11 cellular contexts compared by ENCODE assay signal in genomic region chr1:179298952-179299351, GRCh38. TPM values are rescaled to one million over a fixed set of nuclear protein-coding genes. Genes with fewer than 3 reads are reported as not detected.
A peak's percentile ranks its signal among the peaks of the same experiment; 100 is the strongest.
DNase-seq lines count a peak whose midpoint lies in the region; ATAC-seq, FAIRE-seq and TF ChIP-seq lines count a peak whose summit lies in the region.
"Had no signal": no experiment of that assay in that cellular context is flagged by ENCODE, and none has a peak within 500 bp of the region (broad histone marks: within the 10 kb centered on the region; RNA-seq: fewer than 3 reads in every experiment).

No MANE protein-coding gene starts in this region.

- no peaks in the 10 kb centered on the region for H3K27me3 ChIP-seq in GM12878 (replicated peaks in 1 of 2; ENCODE audit: control insufficient read depth in 2 of 2, insufficient read depth in 2 of 2, low read length in 1 of 2)

- no peaks in the 10 kb centered on the region for H4K20me1 ChIP-seq in GM12878 (ENCODE audit: control insufficient read depth, insufficient read depth)

- H3K9me3 Mint-ChIP-seq in IgD-negative memory B cell, result no peaks in the 10 kb centered on the region

- H2AFZ ChIP-seq in GM12878 (ENCODE audit: control insufficient read depth, low read depth, low read length), result no peak overlapping the region

- in situ Hi-C loops in GM13976 (cut with MboI; ENCODE audit: low sequenced_read_pairs, unreplicated experiment), result no loop called here
- in situ Hi-C loops in GM12878 (cut with MboI), result no loop called here

- no peak overlapping the region for H3K9ac ChIP-seq in GM12878 (ENCODE audit: control insufficient read depth, insufficient read depth, low read length)

- WGBS in GM12878 (ENCODE audit: insufficient coverage, insufficient replicate concordance, low lambda C conversion rate, missing lambda C conversion rate), result 85% methylated on average over 3 of the region's 3 CpGs
- 90 to 91% methylated on average over 3 of the region's 3 CpGs for WGBS in lower leg skin, 2 donors

- SMC1A ChIA-PET in GM12878 (lab: Charles Lee; ENCODE audit: uncharacterized antibody, unreplicated experiment), result interaction anchor here (1.2 to 2.6 kb wide), 4 partner anchors 18 to 178 kb away, joined by 3 to 11 read pairs (median 4); partner anchors contain the start of gene AXDND1

- peak overlapping the region in 1 of 3 donors; percentile 61 for H3K27ac Mint-ChIP-seq in IgD-negative memory B cell

- H3K9me3 ChIP-seq in GM12878 (replicated peaks; ENCODE audit: control insufficient read depth, insufficient read depth, low read length), result no peaks in the 10 kb centered on the region

- H3K4me1 Mint-ChIP-seq in IgD-negative memory B cell, result peaks cover 23 to 40% (median 35%) of the 10 kb centered on the region in 3 donors

- no peak overlapping the region for H3K4me3 ChIP-seq in GM12878
- H3K4me3 ChIP-seq in lower leg skin (ENCODE audit: low read depth, poor library complexity, severe bottlenecking), result no peak overlapping the region

- TF ChIP-seq RAD21 in GM12878 (IDR thresholded peaks at IDR 0.05; ENCODE audit: insufficient read depth, low read depth, low read length), result no peak

- FAIRE-seq in GM12878 (lab: Jason Lieb, UNC), result no peak
- FAIRE-seq: G401.6, keratinocyte had no signal

- DNase-seq in GM13976 (ENCODE audit: low spot score) (peak; percentile 41), GM12878 (ENCODE audit: low read depth, low spot score) (peak; percentile 40), NOMO-1 treated with DMSO at 0.1 percent for 48 hours (lab: John Stamatoyannopoulos, UW; ENCODE audit: unreplicated experiment) (no peak), NCI-H748 treated with DMSO at 0.1 percent for 48 hours (lab: John Stamatoyannopoulos, UW) (no peak), lower leg skin (ENCODE audit: low spot score in 2 of 2) (no peak), NCI-H1092 treated with DMSO at 0.1 percent for 48 hours (lab: John Stamatoyannopoulos, UW) (no peak)
- DNase-seq: NCI-H1436 treated with DMSO at 0.1 percent for 48 hours had no signal

- H3K36me3 Mint-ChIP-seq in IgD-negative memory B cell, result peaks cover 6% of the 10 kb centered on the region

- H3K27me3 Mint-ChIP-seq in IgD-negative memory B cell, result no peaks in the 10 kb centered on the region

- RAD21 ChIA-PET in GM12878 (lab: Charles Lee; ENCODE audit: unreplicated experiment), result interaction anchor here (0.5 kb wide), 1 partner anchor 837 kb away, joined by 3 read pairs; no protein-coding TSS in a partner anchor

- POLR2A ChIA-PET in GM12878 (lab: Charles Lee), result no interaction called here

- 0 out of 2 replicates have a peak, but pooled peaks cover 3% of the 10 kb centered on the region for H3K4me1 ChIP-seq in GM12878 (ENCODE audit: control insufficient read depth, insufficient read depth, low read length)

- H3K4me3 Mint-ChIP-seq in IgD-negative memory B cell, result peak overlapping the region in 3 of 4 donors; percentile 0 to 30 (median 13)

- TF ChIP-seq POLR2A in GM12878 (IDR thresholded peaks at IDR 0.05; ENCODE audit: low read depth, low read length) (no peak), lower leg skin (IDR thresholded peaks at IDR 0.05) (no peak)

- H3K79me2 ChIP-seq in GM12878 (ENCODE audit: control insufficient read depth, insufficient read depth, low read length), result peaks cover 52% of the 10 kb centered on the region

- intact Hi-C loops in GM12878 (cut with micrococcal nuclease; ENCODE audit: unreplicated experiment), result no loop called here
- intact Hi-C loops in lower leg skin (cut with DNase I; ENCODE audit: low total_unique reads), result no loop called here

- H3K4me2 ChIP-seq in GM12878 (ENCODE audit: control insufficient read depth, insufficient read depth), result no peak overlapping the region

- H3K36me3 ChIP-seq in GM12878 (ENCODE audit: control insufficient read depth in 2 of 2, insufficient read depth in 2 of 2, low read length in 1 of 2), result no peaks in the 10 kb centered on the region; a peak in 1 of 4 replicates

- BruUV-seq in GM12878 (replicated peaks; lab: Mats Ljungman, UMichigan), result no TSS peak

- CTCF ChIA-PET in GM12878 (lab: Yijun Ruan, JAX), result no interaction called here

- ATAC-seq in GM21526 (IDR thresholded peaks at IDR 0.05; ENCODE audit: low FRiP score, unreplicated experiment), result peak; percentile 60
- peak; percentile 82 for ATAC-seq in GM12878

- H3K27ac ChIP-seq in GM12878 (ENCODE audit: control insufficient read depth, insufficient read depth), result peak overlapping the region; percentile 28

- TF ChIP-seq EP300 in GM12878 (IDR thresholded peaks at IDR 0.05; ENCODE audit: borderline replicate concordance in 1 of 2, control insufficient read depth in 1 of 2, low read depth in 2 of 2, low read length in 2 of 2), result no peak

- TF ChIP-seq CTCF in GM13976 (IDR thresholded peaks at IDR 0.05; ENCODE audit: borderline replicate concordance, control extremely low read depth, extremely low read depth, insufficient read depth, missing control alignments), result no peak
- TF ChIP-seq CTCF in GM12878 (IDR thresholded peaks at IDR 0.05 in 2 of 3, conservative IDR thresholded peaks at IDR 0.05 in 1 of 3; ENCODE audit: control insufficient read depth in 2 of 3, extremely low read depth in 1 of 3, insufficient read depth in 1 of 3, low read depth in 3 of 3, low read length in 3 of 3), result no peak
- TF ChIP-seq CTCF in lower leg skin (IDR thresholded peaks at IDR 0.05), result no peak

TF ChIP-seq in GM12878, 131 proteins besides CTCF, POLR2A, EP300 and RAD21 (continues in another document):
- TF ChIP-seq RBBP5 (conservative IDR thresholded peaks at IDR 0.05) (no peak), BCLAF1 (IDR thresholded peaks at IDR 0.05) (no peak), ZNF622 (IDR thresholded peaks at IDR 0.05) (no peak), KDM1A (IDR thresholded peaks at IDR 0.05; ENCODE audit: borderline replicate concordance) (no peak), CEBPZ (IDR thresholded peaks at IDR 0.05; ENCODE audit: low read depth, low read length) (no peak), RAD51 (IDR thresholded peaks at IDR 0.05) (peak; percentile 72)

RNA-seq across cellular contexts. Expression of gene SOAT1, which starts 5.4 kb away (rescaled TPM):
- 32.9 TPM for polyA plus RNA-seq in IgD-negative memory B cell
- total RNA-seq in GM12878 (2013; cell fraction: nucleolus; rRNA removed), result 48.7 and 50.8 TPM in 2 replicates
- 12.9 and 13.5 TPM in 2 replicates for total RNA-seq in GM12878 (2014; rRNA removed)
- 14.0 and 14.1 TPM in 2 replicates for total RNA-seq in GM12878 (2014; rRNA removed; fragmentation: Illumina TruSeq; extraction: Trizol)
- 32.0 and 32.5 TPM in 2 replicates for total RNA-seq in GM12878 (2021)
- 3.6 TPM for polyA plus RNA-seq in GM12878 (2011; ENCODE audit: low read depth)
- polyA plus RNA-seq in GM12878 (2011; rRNA removed), result 68.5 and 80.1 TPM in 2 replicates
- 20.5 and 29.3 TPM in 2 replicates for polyA plus RNA-seq in GM12878 (2011; cell fraction: cytosol; rRNA removed)
- 17.8 and 19.1 TPM in 2 replicates for polyA plus RNA-seq in GM12878 (2011; cell fraction: nucleus; rRNA removed)
- 6.1 and 7.7 TPM in 2 replicates for polyA plus RNA-seq in GM12878 (2012)
- polyA plus RNA-seq in GM12878 (2014; fragmentation: Illumina TruSeq; extraction: Trizol), result 30.6 and 33.2 TPM in 2 replicates
- polyA plus RNA-seq in GM12878 (2014; fragmentation: Nextera tagmentation; extraction: Ambion mirVana), result 10 to 100 TPM in 1 of 2 experiments, 1 to 10 TPM in 1; 8.6 to 12.5 TPM
- 11.6 and 11.7 TPM in 2 replicates for polyA plus RNA-seq in GM12878 (2014; rRNA removed)
- polyA plus RNA-seq in GM12878 (2016; fragmentation: Nextera tagmentation; extraction: Ambion mirVana), result 10 to 100 TPM; 60.3 to 61.0 TPM
- 69.5 and 114 TPM in 2 replicates for polyA minus RNA-seq in GM12878 (2011; rRNA and poly(A)+ RNA removed)
- 12.6 and 20.9 TPM in 2 replicates for polyA minus RNA-seq in GM12878 (2011; cell fraction: cytosol; rRNA and poly(A)+ RNA removed)
- polyA minus RNA-seq in GM12878 (2011; cell fraction: nucleus; rRNA and poly(A)+ RNA removed), result 7.6 and 12.7 TPM in 2 replicates
- 10 to 100 TPM in 2 of 4 donors, 1 to 10 TPM in 2; 4.6 to 34.4 (median 17.7) TPM for total RNA-seq in lower leg skin

Comparison
In these comparisons a context has a peak if more than half of its experiments do, and no peak if none do; other contexts are left out.
1. DNase-seq: peak in GM13976 (single experiment) and GM12878 (single experiment); none in NOMO-1 treated with DMSO at 0.1 percent for 48 hours (single experiment), NCI-H748 treated with DMSO at 0.1 percent for 48 hours (single experiment), lower leg skin (0 of 2) and NCI-H1092 treated with DMSO at 0.1 percent for 48 hours (single experiment).